ENCODE assay signal across 22 cellular contexts in the genomic region with DNA sequence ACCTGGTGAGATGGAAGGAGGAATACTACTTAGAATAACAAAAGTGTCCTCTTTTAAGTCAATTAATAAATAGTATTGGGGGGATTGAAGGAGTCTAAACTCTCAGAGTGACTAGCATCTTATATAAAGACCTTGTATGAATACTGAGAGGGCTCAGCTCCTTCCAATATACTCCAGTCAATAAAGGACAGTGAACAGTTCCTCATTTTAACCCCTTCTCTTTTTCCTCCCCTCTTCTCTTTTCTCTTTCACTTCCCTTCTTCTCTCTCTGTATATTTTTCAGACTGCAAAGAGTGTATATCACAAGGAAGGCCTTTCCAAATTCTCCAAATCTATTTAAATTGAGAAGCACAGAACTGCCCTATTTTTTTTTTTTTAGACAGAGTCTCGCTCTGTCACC.
"Had no signal": no experiment of that assay in that cellular context is flagged by ENCODE, and none has a peak within 500 bp of the region (broad histone marks: within the 10 kb centered on the region; RNA-seq: fewer than 3 reads in every experiment).

No MANE protein-coding gene starts in this region.

- H3K4me3 Mint-ChIP-seq: activated CD4-positive, alpha-beta T cell treated with anti-CD3 and anti-CD28 coated beads, Interleukin-2, amount 10 ng/mL, durations not matched to agents 7 days and 5 days; activated CD8-positive, alpha-beta T cell treated with anti-CD3 and anti-CD28 coated beads, Interleukin-2, amount 10 ng/mL, durations not matched to agents 7 days and 5 days; activated naive CD4-positive, alpha-beta T cell treated with anti-CD3 and anti-CD28 coated beads, Interleukin-2, amount 50 U/mL, for 24 hours; endodermal cell; mesothelial cell of epicardium; naive thymus-derived CD8-positive, alpha-beta T cell; stimulated activated naive CD8-positive, alpha-beta T cell treated with anti-CD3 and anti-CD28 coated beads, Interleukin-15, Interleukin-2, amounts not matched to agents 100 ng/mL and 50 ng/mL, for 24 hours had no signal

- H3K27ac Mint-ChIP-seq: activated CD4-positive, alpha-beta T cell treated with anti-CD3 and anti-CD28 coated beads, Interleukin-2, amount 10 ng/mL, durations not matched to agents 7 days and 5 days; activated CD8-positive, alpha-beta T cell treated with anti-CD3 and anti-CD28 coated beads, Interleukin-2, amount 10 ng/mL, durations not matched to agents 7 days and 5 days; activated naive CD4-positive, alpha-beta T cell treated with anti-CD3 and anti-CD28 coated beads, Interleukin-2, amount 50 U/mL, for 24 hours; endodermal cell; mesothelial cell of epicardium; naive thymus-derived CD8-positive, alpha-beta T cell; progenitor cell of endocrine pancreas; stimulated activated naive CD8-positive, alpha-beta T cell treated with anti-CD3 and anti-CD28 coated beads, Interleukin-15, Interleukin-2, amounts not matched to agents 100 ng/mL and 50 ng/mL, for 24 hours had no signal

- H3K36me3 ChIP-seq: cardiac muscle cell, esophagus squamous epithelium, gastrocnemius medialis, left ventricle myocardium inferior, tibial artery had no signal

- DNase-seq: activated CD4-positive, alpha-beta T cell treated with anti-CD3 and anti-CD28 coated beads, Interleukin-2, amount 10 ng/mL, durations not matched to agents 7 days and 5 days; activated CD8-positive, alpha-beta T cell treated with anti-CD3 and anti-CD28 coated beads, Interleukin-2, amount 10 ng/mL, durations not matched to agents 7 days and 5 days; activated gamma-delta T cell treated with Interleukin-2 at 50 U/mL for 16 hours; anterior cingulate cortex; body of pancreas; cortex of kidney; endodermal cell; esophagus squamous epithelium; gastrocnemius medialis; hypothalamus; left ventricle myocardium inferior; mammary epithelial cell; naive thymus-derived CD8-positive, alpha-beta T cell; stimulated activated CD4-positive, alpha-beta T cell treated with anti-CD3 and anti-CD28 coated beads, Interleukin-4, amount 100 ng/mL, for 24 hours; T1000; tibial artery had no signal

- H3K4me3 ChIP-seq: body of pancreas, cardiac muscle cell, esophagus squamous epithelium, gastrocnemius medialis, left ventricle myocardium inferior, tibial artery had no signal

- H3K27me3 ChIP-seq: body of pancreas, esophagus squamous epithelium, gastrocnemius medialis, tibial artery had no signal

- ATAC-seq: activated CD4-positive, CD25-positive, alpha-beta regulatory T cell treated with anti-CD3 and anti-CD28 coated beads, Interleukin-2, amount 50 U/mL, for 24 hours; activated CD8-positive, alpha-beta T cell treated with anti-CD3 and anti-CD28 coated beads, Interleukin-2, amount 10 ng/mL, durations not matched to agents 7 days and 5 days; body of pancreas; gastrocnemius medialis; naive thymus-derived CD8-positive, alpha-beta T cell had no signal

- H3K4me1 Mint-ChIP-seq: activated CD4-positive, alpha-beta T cell treated with anti-CD3 and anti-CD28 coated beads, Interleukin-2, amount 10 ng/mL, durations not matched to agents 7 days and 5 days; activated naive CD4-positive, alpha-beta T cell treated with anti-CD3 and anti-CD28 coated beads, Interleukin-2, amount 50 U/mL, for 24 hours; mesothelial cell of epicardium had no signal

- H3K9me3 Mint-ChIP-seq: activated CD4-positive, alpha-beta T cell treated with anti-CD3 and anti-CD28 coated beads, Interleukin-2, amount 10 ng/mL, durations not matched to agents 7 days and 5 days; activated naive CD4-positive, alpha-beta T cell treated with anti-CD3 and anti-CD28 coated beads, Interleukin-2, amount 50 U/mL, for 24 hours; endodermal cell; mesothelial cell of epicardium; stimulated activated naive CD8-positive, alpha-beta T cell treated with anti-CD3 and anti-CD28 coated beads, Interleukin-15, Interleukin-2, amounts not matched to agents 100 ng/mL and 50 ng/mL, for 24 hours had no signal

- H3K27me3 Mint-ChIP-seq: activated naive CD4-positive, alpha-beta T cell treated with anti-CD3 and anti-CD28 coated beads, Interleukin-2, amount 50 U/mL, for 24 hours; stimulated activated naive CD8-positive, alpha-beta T cell treated with anti-CD3 and anti-CD28 coated beads, Interleukin-15, Interleukin-2, amounts not matched to agents 100 ng/mL and 50 ng/mL, for 24 hours had no signal

- H3K36me3 Mint-ChIP-seq: activated naive CD4-positive, alpha-beta T cell treated with anti-CD3 and anti-CD28 coated beads, Interleukin-2, amount 50 U/mL, for 24 hours; mesothelial cell of epicardium; naive thymus-derived CD8-positive, alpha-beta T cell had no signal
